In the genomic region with DNA sequence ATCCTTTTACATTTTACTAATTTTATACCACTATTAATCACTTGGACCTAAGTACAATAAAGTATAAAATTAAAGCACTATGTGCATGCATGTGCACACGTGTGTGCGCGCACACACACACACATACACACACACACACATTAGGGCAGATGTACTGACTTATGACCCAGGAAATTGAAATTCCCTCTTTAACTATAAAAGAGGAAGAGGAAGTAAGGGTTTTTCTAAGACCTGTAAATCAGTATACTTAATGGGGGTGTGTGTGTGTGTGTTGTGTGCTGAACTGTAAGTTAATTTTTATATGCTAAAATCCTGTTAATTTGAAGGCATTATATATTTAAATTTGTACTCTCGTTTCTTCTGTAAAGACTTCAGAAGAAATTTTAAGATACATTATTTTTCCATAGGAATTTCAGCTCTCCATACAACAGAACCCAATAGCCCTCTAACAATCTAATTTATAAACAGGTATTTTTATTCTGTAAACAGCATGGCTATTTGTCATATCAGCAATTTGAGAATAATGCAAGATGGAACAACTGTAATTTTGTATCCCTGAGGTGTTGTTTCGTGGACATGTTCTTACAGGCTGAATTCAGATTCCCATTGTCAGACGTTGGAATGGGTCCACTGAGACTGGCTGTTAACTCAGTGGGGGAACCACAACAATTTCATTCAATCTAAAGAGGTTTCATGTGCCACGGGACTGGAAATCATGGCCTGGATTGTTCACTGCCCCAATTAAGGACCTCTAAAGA, we compare ENCODE assay signal across 1 cellular context.
TF ChIP-seq lines count a peak whose summit lies in the region.

No MANE protein-coding gene starts in this region.

TF ChIP-seq in GM12878, 131 proteins besides CTCF, POLR2A, EP300 and RAD21 (continued from another document):
- TF ChIP-seq RELB (IDR thresholded peaks at IDR 0.05; ENCODE audit: low read depth) (no peak), ZBTB40 (IDR thresholded peaks at IDR 0.05; ENCODE audit: borderline replicate concordance) (no peak), SPI1 (IDR thresholded peaks at IDR 0.05; ENCODE audit: borderline replicate concordance, insufficient read depth, low read depth, low read length) (peak; percentile 45), FOS (IDR thresholded peaks at IDR 0.05; ENCODE audit: borderline replicate concordance, extremely low read depth, insufficient read length) (no peak)
